Comparison of ENCODE assay signal across 8 cellular contexts in the genomic region with DNA sequence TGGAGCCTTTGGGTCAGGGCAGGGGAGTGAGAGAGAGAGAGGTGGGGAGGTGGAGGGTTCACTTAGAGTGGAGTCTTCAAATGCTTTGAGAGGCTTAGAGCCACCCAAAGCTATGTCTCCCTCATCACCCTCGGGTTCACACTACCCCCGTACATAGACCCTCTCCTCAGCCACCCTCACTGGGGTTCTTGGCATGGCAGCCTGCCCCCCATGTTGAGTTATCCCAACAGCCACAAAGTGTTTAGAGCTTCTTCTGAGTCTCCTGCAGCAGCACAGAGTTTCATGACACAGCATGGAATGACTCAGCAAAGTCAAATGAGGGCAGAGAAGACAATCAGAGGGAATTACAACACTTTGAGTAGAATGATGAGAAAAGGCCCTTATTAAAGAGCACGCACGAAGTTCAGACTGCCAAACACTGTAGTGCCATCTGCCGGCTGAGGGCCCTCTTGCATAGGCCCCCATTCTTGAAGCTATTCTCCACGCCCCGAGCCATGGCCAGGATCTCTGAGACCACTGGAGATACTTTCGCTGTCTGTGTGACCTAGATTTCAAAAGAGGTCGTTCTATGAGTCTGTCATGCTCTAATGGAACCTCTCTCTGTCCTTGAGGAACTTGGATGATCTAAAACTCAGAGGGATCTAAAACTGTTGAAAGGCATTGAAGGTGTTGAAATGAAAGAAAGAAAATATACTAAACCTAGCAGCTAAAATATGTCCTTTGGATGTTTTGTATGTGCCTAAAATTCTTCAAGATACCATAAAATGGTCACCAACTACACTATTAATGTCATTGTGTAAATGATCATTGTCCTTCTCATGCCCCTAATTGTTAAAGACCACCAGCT.
DNase-seq lines count a peak whose midpoint lies in the region; ATAC-seq and TF ChIP-seq lines count a peak whose summit lies in the region.

No MANE protein-coding gene starts in this region.

- POLR2A ChIA-PET in AG04450 (lab: Yijun Ruan, JAX): interaction anchor here (0.6 to 1.5 kb wide), 7 partner anchors 14 to 608 kb away, joined by 3 to 12 read pairs (median 4); a partner anchor contains a TSS

- no peaks in the 10 kb centered on the region for H3K9me3 ChIP-seq in AG04450 (ENCODE audit: control insufficient read depth, insufficient read depth, low read length)

- peak; percentile 94 for DNase-seq in AG04450 (ENCODE audit: low read depth, low spot score)
- DNase-seq in NCI-H82 (lab: John Stamatoyannopoulos, UW): peak; percentile 99
- peak; percentile 71 for DNase-seq in activated CD8-positive, alpha-beta memory T cell treated with anti-CD3 and anti-CD28 coated beads for 24 hours
- peak; percentile 91 for DNase-seq in epithelial cell of esophagus (ENCODE audit: low read depth)
- DNase-seq in mucosa of gallbladder (ENCODE audit: low spot score): peak; percentile 73
- DNase-seq in stimulated activated CD8-positive, alpha-beta memory T cell treated with anti-CD3 and anti-CD28 coated beads, Interleukin-7, amount 100 ng/mL, for 4 hours (ENCODE audit: low read depth in 2 of 2): peak; percentile 7 to 18

- H3K27me3 ChIP-seq in AG04450 (ENCODE audit: control insufficient read depth, insufficient read depth, low read length): no peaks in the 10 kb centered on the region

- peak overlapping the region; percentile 76 for H3K27ac ChIP-seq in AG04450 (ENCODE audit: low read depth, low read length)

- CTCF ChIA-PET in AG04450 (lab: Charles Lee): interaction anchor here (0.5 to 3.0 kb wide), 53 partner anchors 10 to 1003 kb away, joined by 3 to 27 read pairs (median 4); no protein-coding TSS in a partner anchor

- TF ChIP-seq CTCF in AG04450 (IDR thresholded peaks at IDR 0.05; ENCODE audit: low read depth, low read length) (peak; percentile 98), epithelial cell of esophagus (IDR thresholded peaks at IDR 0.05; ENCODE audit: insufficient read depth, low read depth, low read length, missing control alignments) (peak; percentile 89)

- ATAC-seq in GM18867 (IDR thresholded peaks at IDR 0.05; ENCODE audit: unreplicated experiment) (peak; percentile 81), HG03442 (IDR thresholded peaks at IDR 0.05; ENCODE audit: unreplicated experiment) (peak; percentile 86)

- H3K4me3 ChIP-seq in AG04450 (ENCODE audit: low read depth, low read length) (no peak overlapping the region), epithelial cell of esophagus (ENCODE audit: low read length) (no peak overlapping the region)

Comparison
In these comparisons a context has a peak if more than half of its experiments do, and no peak if none do; other contexts are left out.
1. DNase-seq: peak in every context shown above with its lines; median percentile 99 in NCI-H82; 94 in AG04450; 91 in epithelial cell of esophagus; 73 in mucosa of gallbladder; 71 in activated CD8-positive, alpha-beta memory T cell treated with anti-CD3 and anti-CD28 coated beads for 24 hours; 12 in stimulated activated CD8-positive, alpha-beta memory T cell treated with anti-CD3 and anti-CD28 coated beads, Interleukin-7, amount 100 ng/mL, for 4 hours.